Comparison of ENCODE assay signal across 1 cellular context in the genomic region with DNA sequence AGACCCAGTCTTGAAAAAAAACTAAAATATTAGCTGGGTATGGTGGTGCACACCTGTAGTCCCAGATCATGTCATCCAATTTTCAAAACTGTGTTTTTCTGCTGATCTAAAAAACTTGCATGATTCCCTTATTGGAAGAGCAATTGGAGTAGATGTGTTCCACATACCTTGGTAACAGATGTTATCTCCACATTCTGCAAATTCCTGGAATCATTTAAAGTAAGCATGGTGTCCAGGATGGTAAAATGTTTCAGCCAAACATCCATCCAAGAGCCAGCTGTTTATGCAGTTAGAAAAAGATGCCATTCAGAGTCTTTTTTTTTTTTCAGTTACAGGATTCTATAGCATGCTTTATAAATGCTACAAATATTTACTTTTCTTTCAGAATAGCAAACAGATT.
TF ChIP-seq lines count a peak whose summit lies in the region.

No MANE protein-coding gene starts in this region.

TF ChIP-seq in IMR-90, 13 proteins besides CTCF, POLR2A, EP300 and RAD21 (continued from another document):
- TF ChIP-seq RCOR1 (IDR thresholded peaks at IDR 0.05; ENCODE audit: insufficient replicate concordance, low read length) (no peak), MAZ (IDR thresholded peaks at IDR 0.05; ENCODE audit: borderline replicate concordance, low read depth, low read length) (no peak), BHLHE40 (IDR thresholded peaks at IDR 0.05; ENCODE audit: low read depth, low read length) (no peak), MAFK (IDR thresholded peaks at IDR 0.05; ENCODE audit: low read depth, low read length) (no peak), RFX5 (IDR thresholded peaks at IDR 0.05; ENCODE audit: low read depth, low read length) (no peak), SMC3 (IDR thresholded peaks at IDR 0.05; ENCODE audit: low read depth, low read length) (no peak)
- TF ChIP-seq, protein P1, sequence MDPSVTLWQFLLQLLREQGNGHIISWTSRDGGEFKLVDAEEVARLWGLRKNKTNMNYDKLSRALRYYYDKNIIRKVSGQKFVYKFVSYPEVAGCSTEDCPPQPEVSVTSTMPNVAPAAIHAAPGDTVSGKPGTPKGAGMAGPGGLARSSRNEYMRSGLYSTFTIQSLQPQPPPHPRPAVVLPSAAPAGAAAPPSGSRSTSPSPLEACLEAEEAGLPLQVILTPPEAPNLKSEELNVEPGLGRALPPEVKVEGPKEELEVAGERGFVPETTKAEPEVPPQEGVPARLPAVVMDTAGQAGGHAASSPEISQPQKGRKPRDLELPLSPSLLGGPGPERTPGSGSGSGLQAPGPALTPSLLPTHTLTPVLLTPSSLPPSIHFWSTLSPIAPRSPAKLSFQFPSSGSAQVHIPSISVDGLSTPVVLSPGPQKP (IDR thresholded peaks at IDR 0.05; ENCODE audit: borderline replicate concordance, low read depth, low read length) = no peak
